ENCODE assay signal across 29 cellular contexts in genomic region chr4:113410686-113411085, GRCh38.
"Had no signal": no experiment of that assay in that cellular context is flagged by ENCODE, and none has a peak within 500 bp of the region (broad histone marks: within the 10 kb centered on the region; RNA-seq: fewer than 3 reads in every experiment).

No MANE protein-coding gene starts in this region.

- H3K27me3 ChIP-seq: colonic mucosa, esophagus muscularis mucosa, foreskin keratinocyte, gastroesophageal sphincter, heart left ventricle, hepatocyte, left lung, neural progenitor cell, right atrium auricular region, stomach, testis, tibial artery had no signal

- DNase-seq: colonic mucosa; effector CD8-positive, alpha-beta T cell; endodermal cell; left cardiac atrium; left lung; mesendoderm; midbrain; naive thymus-derived CD4-positive, alpha-beta T cell; stimulated activated CD4-positive, alpha-beta T cell treated with anti-CD3 and anti-CD28 coated beads, Interleukin-2, amount 100 ng/mL, for 24 hours; stimulated activated CD4-positive, alpha-beta T cell treated with anti-CD3 and anti-CD28 coated beads, Interleukin-4, amount 100 ng/mL, for 24 hours; stimulated activated naive CD4-positive, alpha-beta T cell treated with Interleukin-2 at 50 U/mL for 16 hours; stomach; substantia nigra; testis; tibial artery had no signal

- H3K27ac ChIP-seq: colonic mucosa, epithelial cell of prostate, esophagus muscularis mucosa, foreskin keratinocyte, gastroesophageal sphincter, hepatocyte, left lung, neural progenitor cell, prostate gland, right atrium auricular region, stomach, testis, tibial artery had no signal

- H3K36me3 Mint-ChIP-seq: naive thymus-derived CD4-positive, alpha-beta T cell; neural progenitor cell; stimulated activated effector memory CD8-positive, alpha-beta T cell treated with anti-CD3 and anti-CD28 coated beads, Interleukin-12 subunit alpha, Interleukin-12 subunit beta, amount 100 ng/mL, for 72 hours; type B pancreatic cell had no signal

- H3K79me2 ChIP-seq: hepatocyte had no signal

- H3K4me1 ChIP-seq: colonic mucosa, foreskin keratinocyte, gastroesophageal sphincter, left lung, prostate gland, right atrium auricular region, testis, tibial artery had no signal

- H3K36me3 ChIP-seq: colonic mucosa, esophagus muscularis mucosa, gastroesophageal sphincter, heart left ventricle, left lung, neural progenitor cell, prostate gland, right atrium auricular region, stomach, tibial artery had no signal

- H3K4me1 Mint-ChIP-seq: stimulated activated effector memory CD8-positive, alpha-beta T cell treated with anti-CD3 and anti-CD28 coated beads, Interleukin-12 subunit alpha, Interleukin-12 subunit beta, amount 100 ng/mL, for 72 hours had no signal

- H3K27ac Mint-ChIP-seq: dendritic cell treated with granulocyte-macrophage colony-stimulating factor and Interleukin-4, amounts not matched to agents 40 ng/mL and 50 ng/mL, for 4 days; endodermal cell; naive thymus-derived CD4-positive, alpha-beta T cell; nephron; neural progenitor cell; stimulated activated effector memory CD8-positive, alpha-beta T cell treated with anti-CD3 and anti-CD28 coated beads, Interleukin-12 subunit alpha, Interleukin-12 subunit beta, amount 100 ng/mL, for 72 hours; type B pancreatic cell had no signal

- H3K4me3 ChIP-seq: colonic mucosa, esophagus muscularis mucosa, gastroesophageal sphincter, heart left ventricle, hepatocyte, left lung, neural progenitor cell, prostate gland, right atrium auricular region, smooth muscle cell, stomach, testis, tibial artery had no signal

- H3K4me2 ChIP-seq: hepatocyte, neural progenitor cell, smooth muscle cell had no signal

- H3K9me3 ChIP-seq: colonic mucosa, esophagus muscularis mucosa, gastroesophageal sphincter, heart left ventricle, left lung, prostate gland, right atrium auricular region, stomach, testis, tibial artery had no signal

- H2AFZ ChIP-seq: hepatocyte had no signal

- H3K9ac ChIP-seq: neural progenitor cell had no signal

- H3K4me3 Mint-ChIP-seq: dendritic cell treated with granulocyte-macrophage colony-stimulating factor and Interleukin-4, amounts not matched to agents 40 ng/mL and 50 ng/mL, for 4 days; endodermal cell; naive thymus-derived CD4-positive, alpha-beta T cell; nephron; neural progenitor cell; stimulated activated effector memory CD8-positive, alpha-beta T cell treated with anti-CD3 and anti-CD28 coated beads, Interleukin-12 subunit alpha, Interleukin-12 subunit beta, amount 100 ng/mL, for 72 hours; type B pancreatic cell had no signal

- ATAC-seq: naive thymus-derived CD4-positive, alpha-beta T cell; stimulated activated effector memory CD8-positive, alpha-beta T cell treated with anti-CD3 and anti-CD28 coated beads, Interleukin-12 subunit alpha, Interleukin-12 subunit beta, amount 100 ng/mL, for 72 hours had no signal

- H3K9me3 Mint-ChIP-seq: dendritic cell treated with granulocyte-macrophage colony-stimulating factor and Interleukin-4, amounts not matched to agents 40 ng/mL and 50 ng/mL, for 4 days; neural progenitor cell; stimulated activated effector memory CD8-positive, alpha-beta T cell treated with anti-CD3 and anti-CD28 coated beads, Interleukin-12 subunit alpha, Interleukin-12 subunit beta, amount 100 ng/mL, for 72 hours; type B pancreatic cell had no signal

- H3K27me3 Mint-ChIP-seq: dendritic cell treated with granulocyte-macrophage colony-stimulating factor and Interleukin-4, amounts not matched to agents 40 ng/mL and 50 ng/mL, for 4 days; type B pancreatic cell had no signal
